In genomic region chr14:50038398-50039119, GRCh38 we compare ENCODE assay signal across 1 cellular context.
A peak's percentile ranks its signal among the peaks of the same experiment; 100 is the strongest.
TF ChIP-seq lines count a peak whose summit lies in the region.

No MANE protein-coding gene starts in this region.

TF ChIP-seq in K562, 482 proteins besides CTCF, POLR2A, EP300 and RAD21 (continued from another document and continues in another):
- no peak for TF ChIP-seq RBM25 (IDR thresholded peaks at IDR 0.05; ENCODE audit: low read depth, low read length, severe bottlenecking)
- peak; percentile 52 for TF ChIP-seq NFE2 (IDR thresholded peaks at IDR 0.05; ENCODE audit: low read depth)
- no peak for TF ChIP-seq HOXB6 (CRISPR knock-in tag; IDR thresholded peaks at IDR 0.05; ENCODE audit: borderline replicate concordance)
- TF ChIP-seq NFIC (IDR thresholded peaks at IDR 0.05), result peak; percentile 59
- TF ChIP-seq RBM14 (IDR thresholded peaks at IDR 0.05; ENCODE audit: borderline replicate concordance, insufficient read depth, low read depth, low read length), result no peak
- TF ChIP-seq LCOR (CRISPR knock-in tag; IDR thresholded peaks at IDR 0.05), result no peak
- TF ChIP-seq, protein P1, sequence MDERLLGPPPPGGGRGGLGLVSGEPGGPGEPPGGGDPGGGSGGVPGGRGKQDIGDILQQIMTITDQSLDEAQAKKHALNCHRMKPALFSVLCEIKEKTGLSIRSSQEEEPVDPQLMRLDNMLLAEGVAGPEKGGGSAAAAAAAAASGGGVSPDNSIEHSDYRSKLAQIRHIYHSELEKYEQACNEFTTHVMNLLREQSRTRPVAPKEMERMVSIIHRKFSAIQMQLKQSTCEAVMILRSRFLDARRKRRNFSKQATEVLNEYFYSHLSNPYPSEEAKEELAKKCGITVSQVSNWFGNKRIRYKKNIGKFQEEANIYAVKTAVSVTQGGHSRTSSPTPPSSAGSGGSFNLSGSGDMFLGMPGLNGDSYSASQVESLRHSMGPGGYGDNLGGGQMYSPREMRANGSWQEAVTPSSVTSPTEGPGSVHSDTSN (CRISPR knock-in tag; IDR thresholded peaks at IDR 0.05; ENCODE audit: low read depth), result no peak
- TF ChIP-seq, protein P1 (tag; conservative IDR thresholded peaks at IDR 0.05; ENCODE audit: low read depth), result peak; percentile 63
- TF ChIP-seq FOXK2 (conservative IDR thresholded peaks at IDR 0.05 in 1 of 2, IDR thresholded peaks at IDR 0.05 in 1 of 2; ENCODE audit: low read depth in 2 of 2), result no peak
- no peak for TF ChIP-seq MAZ (CRISPR knock-in tag; conservative IDR thresholded peaks at IDR 0.05 in 1 of 2, IDR thresholded peaks at IDR 0.05 in 1 of 2)
- TF ChIP-seq ETV5 (CRISPR knock-in tag; IDR thresholded peaks at IDR 0.05; ENCODE audit: low read depth), result no peak
- 0 out of 4 replicates have a peak, but pooled peaks of 1 of the 2 experiments have one; percentile 3 for TF ChIP-seq RCOR1 (IDR thresholded peaks at IDR 0.05; ENCODE audit: borderline replicate concordance in 1 of 2, low read depth in 2 of 2, low read length in 2 of 2)
- TF ChIP-seq CBFA2T3 (IDR thresholded peaks at IDR 0.05), result no peak
- TF ChIP-seq, protein P2, sequence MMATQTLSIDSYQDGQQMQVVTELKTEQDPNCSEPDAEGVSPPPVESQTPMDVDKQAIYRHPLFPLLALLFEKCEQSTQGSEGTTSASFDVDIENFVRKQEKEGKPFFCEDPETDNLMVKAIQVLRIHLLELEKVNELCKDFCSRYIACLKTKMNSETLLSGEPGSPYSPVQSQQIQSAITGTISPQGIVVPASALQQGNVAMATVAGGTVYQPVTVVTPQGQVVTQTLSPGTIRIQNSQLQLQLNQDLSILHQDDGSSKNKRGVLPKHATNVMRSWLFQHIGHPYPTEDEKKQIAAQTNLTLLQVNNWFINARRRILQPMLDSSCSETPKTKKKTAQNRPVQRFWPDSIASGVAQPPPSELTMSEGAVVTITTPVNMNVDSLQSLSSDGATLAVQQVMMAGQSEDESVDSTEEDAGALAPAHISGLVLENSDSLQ (IDR thresholded peaks at IDR 0.05), result peak; percentile 89
- TF ChIP-seq SRSF7 (optimal IDR thresholded peaks at IDR 0.05; ENCODE audit: low read depth, low read length), result no peak
- TF ChIP-seq, protein P3, sequence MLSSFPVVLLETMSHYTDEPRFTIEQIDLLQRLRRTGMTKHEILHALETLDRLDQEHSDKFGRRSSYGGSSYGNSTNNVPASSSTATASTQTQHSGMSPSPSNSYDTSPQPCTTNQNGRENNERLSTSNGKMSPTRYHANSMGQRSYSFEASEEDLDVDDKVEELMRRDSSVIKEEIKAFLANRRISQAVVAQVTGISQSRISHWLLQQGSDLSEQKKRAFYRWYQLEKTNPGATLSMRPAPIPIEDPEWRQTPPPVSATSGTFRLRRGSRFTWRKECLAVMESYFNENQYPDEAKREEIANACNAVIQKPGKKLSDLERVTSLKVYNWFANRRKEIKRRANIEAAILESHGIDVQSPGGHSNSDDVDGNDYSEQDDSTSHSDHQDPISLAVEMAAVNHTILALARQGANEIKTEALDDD (IDR thresholded peaks at IDR 0.05), result peak; percentile 91
- no peak for TF ChIP-seq CC2D1A (IDR thresholded peaks at IDR 0.05)
- TF ChIP-seq FOSL1 (tag; conservative IDR thresholded peaks at IDR 0.05), result peak; percentile 30; the same call in 1 of the 2 replicates
- TF ChIP-seq POLR2AphosphoS5 (IDR thresholded peaks at IDR 0.05; ENCODE audit: control insufficient read depth, insufficient read depth, low read depth, low read length), result no peak
- no peak for TF ChIP-seq CCAR2 (IDR thresholded peaks at IDR 0.05; ENCODE audit: low read depth, low read length)
- TF ChIP-seq EP400 (IDR thresholded peaks at IDR 0.05), result 0 out of 2 replicates have a peak, but pooled peaks have one; percentile 33
- no peak for TF ChIP-seq MTA2 (IDR thresholded peaks at IDR 0.05; ENCODE audit: low read depth)
- TF ChIP-seq HMGXB4 (CRISPR knock-in tag; IDR thresholded peaks at IDR 0.05), result no peak
- TF ChIP-seq ZFP36 (IDR thresholded peaks at IDR 0.05; ENCODE audit: low read depth, low read length, partially characterized antibody), result peak; percentile 2
- TF ChIP-seq SPI1 (IDR thresholded peaks at IDR 0.05; ENCODE audit: borderline replicate concordance, low read depth, low read length), result 0 out of 2 replicates have a peak, but pooled peaks have one; percentile 14
- no peak for TF ChIP-seq ZNF347 (CRISPR knock-in tag; IDR thresholded peaks at IDR 0.05; ENCODE audit: low read depth)
- TF ChIP-seq, protein P4, sequence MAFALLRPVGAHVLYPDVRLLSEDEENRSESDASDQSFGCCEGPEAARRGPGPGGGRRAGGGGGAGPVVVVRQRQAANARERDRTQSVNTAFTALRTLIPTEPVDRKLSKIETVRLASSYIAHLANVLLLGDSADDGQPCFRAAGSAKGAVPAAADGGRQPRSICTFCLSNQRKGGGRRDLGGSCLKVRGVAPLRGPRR (CRISPR knock-in tag; IDR thresholded peaks at IDR 0.05), result no peak
- TF ChIP-seq ZNF766 (CRISPR knock-in tag; conservative IDR thresholded peaks at IDR 0.05), result 0 out of 2 replicates have a peak, but pooled peaks have one; percentile 30
- TF ChIP-seq DMBX1 (CRISPR knock-in tag; IDR thresholded peaks at IDR 0.05; ENCODE audit: borderline replicate concordance), result 0 out of 2 replicates have a peak, but pooled peaks have one; percentile 4
- 0 out of 2 replicates have a peak, but pooled peaks have one; percentile 14 for TF ChIP-seq SMARCA4 (IDR thresholded peaks at IDR 0.05)
- TF ChIP-seq, protein P5, sequence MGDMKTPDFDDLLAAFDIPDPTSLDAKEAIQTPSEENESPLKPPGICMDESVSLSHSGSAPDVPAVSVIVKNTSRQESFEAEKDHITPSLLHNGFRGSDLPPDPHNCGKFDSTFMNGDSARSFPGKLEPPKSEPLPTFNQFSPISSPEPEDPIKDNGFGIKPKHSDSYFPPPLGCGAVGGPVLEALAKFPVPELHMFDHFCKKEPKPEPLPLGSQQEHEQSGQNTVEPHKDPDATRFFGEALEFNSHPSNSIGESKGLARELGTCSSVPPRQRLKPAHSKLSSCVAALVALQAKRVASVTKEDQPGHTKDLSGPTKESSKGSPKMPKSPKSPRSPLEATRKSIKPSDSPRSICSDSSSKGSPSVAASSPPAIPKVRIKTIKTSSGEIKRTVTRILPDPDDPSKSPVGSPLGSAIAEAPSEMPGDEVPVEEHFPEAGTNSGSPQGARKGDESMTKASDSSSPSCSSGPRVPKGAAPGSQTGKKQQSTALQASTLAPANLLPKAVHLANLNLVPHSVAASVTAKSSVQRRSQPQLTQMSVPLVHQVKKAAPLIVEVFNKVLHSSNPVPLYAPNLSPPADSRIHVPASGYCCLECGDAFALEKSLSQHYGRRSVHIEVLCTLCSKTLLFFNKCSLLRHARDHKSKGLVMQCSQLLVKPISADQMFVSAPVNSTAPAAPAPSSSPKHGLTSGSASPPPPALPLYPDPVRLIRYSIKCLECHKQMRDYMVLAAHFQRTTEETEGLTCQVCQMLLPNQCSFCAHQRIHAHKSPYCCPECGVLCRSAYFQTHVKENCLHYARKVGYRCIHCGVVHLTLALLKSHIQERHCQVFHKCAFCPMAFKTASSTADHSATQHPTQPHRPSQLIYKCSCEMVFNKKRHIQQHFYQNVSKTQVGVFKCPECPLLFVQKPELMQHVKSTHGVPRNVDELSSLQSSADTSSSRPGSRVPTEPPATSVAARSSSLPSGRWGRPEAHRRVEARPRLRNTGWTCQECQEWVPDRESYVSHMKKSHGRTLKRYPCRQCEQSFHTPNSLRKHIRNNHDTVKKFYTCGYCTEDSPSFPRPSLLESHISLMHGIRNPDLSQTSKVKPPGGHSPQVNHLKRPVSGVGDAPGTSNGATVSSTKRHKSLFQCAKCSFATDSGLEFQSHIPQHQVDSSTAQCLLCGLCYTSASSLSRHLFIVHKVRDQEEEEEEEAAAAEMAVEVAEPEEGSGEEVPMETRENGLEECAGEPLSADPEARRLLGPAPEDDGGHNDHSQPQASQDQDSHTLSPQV (IDR thresholded peaks at IDR 0.05), result peak; percentile 46; the same call in 1 of the 2 replicates
- no peak for TF ChIP-seq ZNF24 (IDR thresholded peaks at IDR 0.05)
- no peak for TF ChIP-seq CHD2 (IDR thresholded peaks at IDR 0.05; ENCODE audit: low read depth, low read length)
- 0 out of 2 replicates have a peak, but pooled peaks have one; percentile 23 for TF ChIP-seq ARID1B (IDR thresholded peaks at IDR 0.05)
- TF ChIP-seq HIVEP1 (CRISPR knock-in tag; IDR thresholded peaks at IDR 0.05), result no peak
- TF ChIP-seq CEBPB (tag; IDR thresholded peaks at IDR 0.05), result no peak
- TF ChIP-seq SMAD4 (CRISPR knock-in tag; conservative IDR thresholded peaks at IDR 0.05), result 0 out of 2 replicates have a peak, but pooled peaks have one; percentile 21
- TF ChIP-seq MAFF (IDR thresholded peaks at IDR 0.05; ENCODE audit: low read length), result peak; percentile 24; the same call in 1 of the 2 replicates
- no peak for TF ChIP-seq SNAPC5 (CRISPR knock-in tag; IDR thresholded peaks at IDR 0.05)
- no peak for TF ChIP-seq KDM4B (IDR thresholded peaks at IDR 0.05; ENCODE audit: borderline replicate concordance in 2 of 2, low read depth in 1 of 2)
- TF ChIP-seq NCOA2 (IDR thresholded peaks at IDR 0.05; ENCODE audit: partially characterized antibody in 2 of 2), result no peak
- no peak for TF ChIP-seq NCOR1 (IDR thresholded peaks at IDR 0.05)
- peak; percentile 44; the same call in 1 of the 2 replicates for TF ChIP-seq DPF2 (IDR thresholded peaks at IDR 0.05)
- no peak for TF ChIP-seq JUN (IDR thresholded peaks at IDR 0.05; ENCODE audit: borderline replicate concordance, low read depth, low read length)
- no peak for TF ChIP-seq JUN (CRISPR knock-in tag; IDR thresholded peaks at IDR 0.05; ENCODE audit: borderline replicate concordance)
- TF ChIP-seq DEAF1 (CRISPR knock-in tag; IDR thresholded peaks at IDR 0.05), result no peak
- no peak for TF ChIP-seq ESRRB (CRISPR knock-in tag; IDR thresholded peaks at IDR 0.05; ENCODE audit: borderline replicate concordance)
- TF ChIP-seq CUX1 (CRISPR knock-in tag; IDR thresholded peaks at IDR 0.05), result no peak
